ENCODE assay signal across 10 cellular contexts in genomic region chr11:130459521-130459920, GRCh38. TPM values are rescaled to one million over a fixed set of nuclear protein-coding genes. Genes with fewer than 3 reads are reported as not detected.
"Had no signal": no experiment of that assay in that cellular context is flagged by ENCODE, and none has a peak within 500 bp of the region (broad histone marks: within the 10 kb centered on the region; RNA-seq: fewer than 3 reads in every experiment).

No MANE protein-coding gene starts in this region.

- H3K4me1 Mint-ChIP-seq: IgD-negative memory B cell had no signal

- H3K36me3 ChIP-seq: HAP-1 had no signal

- H3K36me3 Mint-ChIP-seq: IgD-negative memory B cell had no signal

- H3K9me3 ChIP-seq: HAP-1 had no signal

- H3K27ac Mint-ChIP-seq: HFFc6, IgD-negative memory B cell had no signal

- H3K9me3 Mint-ChIP-seq: HFFc6, IgD-negative memory B cell had no signal

- H3K4me3 ChIP-seq: GM23248, HAP-1 had no signal

- ATAC-seq: HCT116 had no signal

- H3K4me1 ChIP-seq: HAP-1 had no signal

- DNase-seq: GOT3, H7, HFFc6 had no signal

- H3K27ac ChIP-seq: GM23248, HL-60 had no signal

- H3K4me3 Mint-ChIP-seq: HFFc6, IgD-negative memory B cell had no signal

RNA-seq across cellular contexts. Expression of gene ADAMTS8, which starts 31.1 kb away (rescaled TPM):
- total RNA-seq: HepG2, HFFc6, HT1080 had no signal
